Comparison of ENCODE assay signal across 24 cellular contexts in the genomic region with DNA sequence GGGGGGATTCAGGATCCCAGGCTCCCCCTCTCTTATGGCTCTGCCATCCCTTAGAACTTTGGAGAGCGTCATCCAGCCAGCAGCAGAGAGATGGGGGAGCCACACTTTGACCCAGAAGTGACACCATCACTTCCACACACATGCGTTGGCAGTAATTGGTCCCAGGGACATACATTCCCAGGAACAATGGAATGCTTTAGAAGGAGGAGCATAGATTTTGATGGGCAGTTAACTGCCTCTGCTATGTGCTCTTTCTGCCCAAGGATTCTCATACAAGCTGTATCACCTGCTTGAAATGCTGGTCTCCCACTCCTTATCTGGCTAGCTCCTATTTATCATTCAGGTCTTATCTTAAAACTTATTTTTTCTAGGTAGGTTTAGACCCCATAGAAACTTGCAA.
DNase-seq lines count a peak whose midpoint lies in the region; ATAC-seq and TF ChIP-seq lines count a peak whose summit lies in the region.
"Had no signal": no experiment of that assay in that cellular context is flagged by ENCODE, and none has a peak within 500 bp of the region (broad histone marks: within the 10 kb centered on the region; RNA-seq: fewer than 3 reads in every experiment).

No MANE protein-coding gene starts in this region.

- no peaks in the 10 kb centered on the region for H3K27me3 ChIP-seq in mesendoderm (ENCODE audit: insufficient read depth, low read length, poor library complexity)
- peaks cover 4% of the 10 kb centered on the region for H3K27me3 ChIP-seq in effector memory CD4-positive, alpha-beta T cell (replicated peaks; ENCODE audit: control insufficient read depth, insufficient read depth, low read length, poor library complexity, severe bottlenecking)
- H3K27me3 ChIP-seq: BE2C, BLaER1 had no signal

- no peaks in the 10 kb centered on the region for H3K79me1 ChIP-seq in mesendoderm (ENCODE audit: low read length)

- no peak overlapping the region for H4K5ac ChIP-seq in mesendoderm (ENCODE audit: low read length)

- H3K4ac ChIP-seq in mesendoderm (ENCODE audit: low read depth, low read length), result no peak overlapping the region

- no peak overlapping the region for H2BK120ac ChIP-seq in mesendoderm (ENCODE audit: low read depth, low read length)

- H3K4me3 ChIP-seq in mesendoderm (ENCODE audit: low read length), result no peak overlapping the region
- H3K4me3 ChIP-seq in effector memory CD4-positive, alpha-beta T cell (ENCODE audit: insufficient read depth, low read depth, low read length, poor library complexity, severe bottlenecking), result no peak overlapping the region
- H3K4me3 ChIP-seq: BLaER1, GM12878 had no signal

- H3K23ac ChIP-seq in mesendoderm (ENCODE audit: low read length), result no peak overlapping the region

- H2BK5ac ChIP-seq in mesendoderm (ENCODE audit: low read length), result no peak overlapping the region

- H2BK15ac ChIP-seq in mesendoderm (replicated peaks; ENCODE audit: low read depth), result no peak overlapping the region

- no peaks in the 10 kb centered on the region for H3K36me3 ChIP-seq in mesendoderm (ENCODE audit: control insufficient read depth, insufficient read depth, low read length)
- no peaks in the 10 kb centered on the region for H3K36me3 ChIP-seq in effector memory CD4-positive, alpha-beta T cell (ENCODE audit: control insufficient read depth, insufficient read depth, low read length)
- H3K36me3 ChIP-seq: BE2C, BLaER1 had no signal

- WGBS in mesendoderm (ENCODE audit: extremely low coverage, insufficient coverage, low lambda C conversion rate), result no CpG with 5 or more reads among the region's 2 CpGs

- no peak overlapping the region for H3K4me2 ChIP-seq in mesendoderm (ENCODE audit: low read length)
- H3K4me2 ChIP-seq: BLaER1 had no signal

- no peaks in the 10 kb centered on the region for H3K79me2 ChIP-seq in mesendoderm (ENCODE audit: control insufficient read depth, insufficient read depth, low read length)

- H3K56ac ChIP-seq in mesendoderm (ENCODE audit: low read length), result no peak overlapping the region

- no peak overlapping the region for H2AK5ac ChIP-seq in mesendoderm (ENCODE audit: low read length)

- H3K27ac ChIP-seq in mesendoderm (ENCODE audit: low read depth, low read length), result no peak overlapping the region
- no peak overlapping the region for H3K27ac ChIP-seq in effector memory CD4-positive, alpha-beta T cell (ENCODE audit: insufficient read depth, low read length, poor library complexity, severe bottlenecking)
- H3K27ac ChIP-seq: BLaER1 had no signal

- H3K4me1 ChIP-seq in mesendoderm (ENCODE audit: control insufficient read depth, low read depth, low read length), result no peaks in the 10 kb centered on the region
- no peaks in the 10 kb centered on the region for H3K4me1 ChIP-seq in effector memory CD4-positive, alpha-beta T cell (ENCODE audit: control insufficient read depth, insufficient read depth, low read length, poor library complexity, severe bottlenecking)
- H3K4me1 ChIP-seq: BLaER1 had no signal

- no peaks in the 10 kb centered on the region for H3K9me3 ChIP-seq in effector memory CD4-positive, alpha-beta T cell (ENCODE audit: control insufficient read depth, low read length)
- H3K9me3 ChIP-seq: BE2C, BLaER1 had no signal

- H3K9ac ChIP-seq in mesendoderm (ENCODE audit: low read length), result no peak overlapping the region
- H3K9ac ChIP-seq: BLaER1 had no signal

- no peak overlapping the region for H3K18ac ChIP-seq in mesendoderm (ENCODE audit: low read length)

- ATAC-seq in GM18517 (IDR thresholded peaks at IDR 0.05; ENCODE audit: unreplicated experiment), result no peak
- ATAC-seq: GM12878 had no signal

- DNase-seq in EH (ENCODE audit: low read depth) (peak; percentile 1), NCI-H69 (lab: John Stamatoyannopoulos, UW) (peak; percentile 25), mesendoderm (peak; percentile 10), NCI-H2107 treated with DMSO at 0.1 percent for 48 hours (lab: John Stamatoyannopoulos, UW; ENCODE audit: unreplicated experiment) (no peak), erythroblast (lab: John Stamatoyannopoulos, UW) (no peak)
- DNase-seq in effector memory CD4-positive, alpha-beta T cell, result no peak
- DNase-seq: 8988T; ACHN; BE2C; C1 segment of cervical spinal cord; CD4-positive, alpha-beta memory T cell; CD4-positive, CD25-positive, alpha-beta regulatory T cell; CD8-positive, alpha-beta memory T cell; COR-L47; DMS 273 treated with DMSO at 0.1 percent for 48 hours; DMS153; DMS53; DMS79; DND-41; EL; GDM1 had no signal

- H4K8ac ChIP-seq in mesendoderm (ENCODE audit: low read depth, low read length), result no peak overlapping the region

- TF ChIP-seq POLR2A in erythroblast (IDR thresholded peaks at IDR 0.05; ENCODE audit: low read length), result no peak

Comparison
In these comparisons a context has a peak if more than half of its experiments do, and no peak if none do; other contexts are left out.
1. DNase-seq: peak in EH (single experiment), NCI-H69 (single experiment) and mesendoderm (single experiment); none in NCI-H2107 treated with DMSO at 0.1 percent for 48 hours (single experiment), erythroblast (0 of 2) and effector memory CD4-positive, alpha-beta T cell (0 of 3).